In the genomic region with DNA sequence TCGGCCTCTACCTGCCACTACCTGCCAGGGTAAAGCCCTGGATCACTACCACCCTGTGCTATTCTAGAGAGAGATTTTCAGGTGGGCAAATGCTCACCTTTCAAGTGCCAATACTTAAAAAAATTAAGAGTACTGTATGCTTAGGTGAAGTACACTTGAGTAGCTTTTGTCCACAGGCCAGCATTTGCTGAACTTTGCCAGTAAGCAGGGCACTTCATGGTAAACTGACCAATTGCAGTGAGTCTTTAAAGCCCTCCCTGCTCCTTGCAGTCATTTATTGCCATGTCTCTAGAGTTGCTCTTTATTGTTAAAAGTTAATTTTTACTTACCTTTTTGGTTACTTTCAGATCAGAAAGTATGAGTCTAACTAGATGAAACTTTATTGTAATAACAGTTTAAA, we compare ENCODE assay signal across 19 cellular contexts. TPM values are rescaled to one million over a fixed set of nuclear protein-coding genes. Genes with fewer than 3 reads are reported as not detected.
DNase-seq lines count a peak whose midpoint lies in the region; ATAC-seq and TF ChIP-seq lines count a peak whose summit lies in the region.
"Had no signal": no experiment of that assay in that cellular context is flagged by ENCODE, and none has a peak within 500 bp of the region (broad histone marks: within the 10 kb centered on the region; RNA-seq: fewer than 3 reads in every experiment).

No MANE protein-coding gene starts in this region.

- H3K36me3 ChIP-seq in hepatocyte (replicated peaks; ENCODE audit: insufficient read depth, low read depth) (no peaks in the 10 kb centered on the region), left lung (peaks cover 0 to 11% of the 10 kb centered on the region in 2 donors), mucosa of descending colon (ENCODE audit: low read depth) (no peaks in the 10 kb centered on the region), upper lobe of right lung (no peaks in the 10 kb centered on the region)
- H3K36me3 ChIP-seq: BE2C had no signal

- no peaks in the 10 kb centered on the region for H4K20me1 ChIP-seq in hepatocyte (ENCODE audit: insufficient read depth, poor library complexity, severe bottlenecking)

- no peaks in the 10 kb centered on the region for H3K9me3 ChIP-seq in hepatocyte (ENCODE audit: low read depth)
- no peaks in the 10 kb centered on the region for H3K9me3 ChIP-seq in left lung
- no peaks in the 10 kb centered on the region for H3K9me3 ChIP-seq in mucosa of descending colon
- H3K9me3 ChIP-seq in upper lobe of right lung = no peaks in the 10 kb centered on the region
- H3K9me3 ChIP-seq: BE2C had no signal

- no peak for TF ChIP-seq CTCF in hepatocyte (IDR thresholded peaks at IDR 0.05; ENCODE audit: poor library complexity)
- no peak for TF ChIP-seq CTCF in left lung (IDR thresholded peaks at IDR 0.05)
- TF ChIP-seq CTCF in mucosa of descending colon (IDR thresholded peaks at IDR 0.05) = no peak
- no peak for TF ChIP-seq CTCF in upper lobe of right lung (IDR thresholded peaks at IDR 0.05)

- WGBS in hepatocyte (ENCODE audit: low lambda C conversion rate, missing lambda C conversion rate) = 84% methylated on average over 1 of the region's 1 CpG

- H3K27ac Mint-ChIP-seq in T-cell = no peak overlapping the region
- H3K27ac Mint-ChIP-seq: CD4-positive, alpha-beta memory T cell; HFFc6 had no signal

- no peaks in the 10 kb centered on the region for H3K9me3 Mint-ChIP-seq in T-cell
- H3K9me3 Mint-ChIP-seq: HFFc6 had no signal

- H3K9me2 ChIP-seq in hepatocyte (replicated peaks; ENCODE audit: insufficient read depth) = no peaks in the 10 kb centered on the region

- H3K4me1 ChIP-seq in hepatocyte (ENCODE audit: insufficient read depth) (peaks cover 18% of the 10 kb centered on the region), left lung (peaks cover 0 to 3% of the 10 kb centered on the region in 2 donors), mucosa of descending colon (ENCODE audit: low read depth) (peaks cover 14% of the 10 kb centered on the region), upper lobe of right lung (peaks cover 3% of the 10 kb centered on the region)
- H3K4me1 ChIP-seq: BE2C had no signal

- POLR2A ChIA-PET in T-cell (lab: Charles Lee) = no interaction called here

- no peaks in the 10 kb centered on the region for H3K27me3 ChIP-seq in hepatocyte
- H3K27me3 ChIP-seq in left lung = no peaks in the 10 kb centered on the region
- no peaks in the 10 kb centered on the region for H3K27me3 ChIP-seq in upper lobe of right lung
- H3K27me3 ChIP-seq: BE2C had no signal

- H2AFZ ChIP-seq in hepatocyte = no peak overlapping the region

- no peak overlapping the region for H3K4me3 ChIP-seq in hepatocyte
- no peak overlapping the region for H3K4me3 ChIP-seq in left lung
- H3K4me3 ChIP-seq in mucosa of descending colon = no peak overlapping the region
- peak overlapping the region; percentile 18 for H3K4me3 ChIP-seq in upper lobe of right lung

- no peaks in the 10 kb centered on the region for H3K79me2 ChIP-seq in hepatocyte

- peak overlapping the region; percentile 46 for H3K4me2 ChIP-seq in hepatocyte

- no peaks in the 10 kb centered on the region for H3K27me3 Mint-ChIP-seq in T-cell
- H3K27me3 Mint-ChIP-seq: CD4-positive, alpha-beta memory T cell had no signal

- H3K36me3 Mint-ChIP-seq in T-cell = peaks cover 6% of the 10 kb centered on the region

- CTCF ChIA-PET in T-cell (lab: Charles Lee) = no interaction called here

- ATAC-seq in left lung (peak; percentile 82), mucosa of descending colon (peak; percentile 70), upper lobe of right lung (peak; percentile 81), T-cell (replicated peaks in 1 of 4) (no peak), GM21723 (IDR thresholded peaks at IDR 0.05; ENCODE audit: unreplicated experiment) (no peak)
- ATAC-seq: HCT116 had no signal

- DNase-seq in hepatocyte (ENCODE audit: low spot score) (no peak), left lung (peak in 1 of 2 donors; percentile 37), mucosa of descending colon (no peak), upper lobe of right lung (no peak), T-cell (no peak), SHP77 treated with DMSO at 0.1 percent for 48 hours (lab: John Stamatoyannopoulos, UW) (no peak)
- DNase-seq: ACHN; BE2C; CD4-positive, alpha-beta memory T cell; DMS153; DMS79; GDM1; GOT3; H7; HFFc6 had no signal

- peak overlapping the region; percentile 2 for H3K27ac ChIP-seq in hepatocyte
- peak overlapping the region in 1 of 2 donors; percentile 46 for H3K27ac ChIP-seq in left lung
- no peak overlapping the region for H3K27ac ChIP-seq in upper lobe of right lung
- H3K27ac ChIP-seq: C4-2B, HL-60 had no signal

- no peaks in the 10 kb centered on the region for H3K4me1 Mint-ChIP-seq in T-cell
- H3K4me1 Mint-ChIP-seq: CD4-positive, alpha-beta memory T cell had no signal

- intact Hi-C loops in left lung (cut with DNase I) = no loop called here
- intact Hi-C loops in mucosa of descending colon (cut with DNase I, micrococcal nuclease) = loop anchor here in 1 of 2 donors (10.0 kb wide), 1 partner anchor 65 kb away; no protein-coding TSS in a partner anchor
- intact Hi-C loops in upper lobe of right lung (cut with DNase I) = no loop called here

- H3K4me3 Mint-ChIP-seq in T-cell = no peak overlapping the region
- H3K4me3 Mint-ChIP-seq: CD4-positive, alpha-beta memory T cell; HFFc6 had no signal

RNA-seq across cellular contexts. Expression of a gene that starts 58.5 kb away (rescaled TPM):
- 38.9 and 48.6 TPM in 2 replicates for total RNA-seq in hepatocyte
- polyA plus RNA-seq in hepatocyte = 88.9 and 96.1 TPM in 2 replicates
- 10 to 100 TPM; 38.5 to 39.4 TPM for total RNA-seq in left lung
- 10 to 100 TPM; 25.4 to 49.5 (median 46.0) TPM for total RNA-seq in mucosa of descending colon
- 34.8 TPM for total RNA-seq in upper lobe of right lung
- 1 to 10 TPM; 3.4 to 5.7 (median 4.8) TPM for total RNA-seq in T-cell

Comparison
In these comparisons a context has a peak if more than half of its experiments do, and no peak if none do; other contexts are left out.
1. ATAC-seq: peak in left lung (single experiment), mucosa of descending colon (single experiment) and upper lobe of right lung (single experiment); none in T-cell (0 of 4) and GM21723 (single experiment).